1 cellular context compared by ENCODE assay signal in genomic region chr1:109199710-109200109, GRCh38.
TF ChIP-seq lines count a peak whose summit lies in the region.

No MANE protein-coding gene starts in this region.

TF ChIP-seq in H1, 55 proteins besides CTCF, POLR2A, EP300 and RAD21:
- TF ChIP-seq MAFK (IDR thresholded peaks at IDR 0.05; ENCODE audit: low read depth, low read length) (no peak), RNF2 (IDR thresholded peaks at IDR 0.05; ENCODE audit: borderline replicate concordance, low read depth, low read length, missing control alignments, poor library complexity, severe bottlenecking) (no peak), TBP (IDR thresholded peaks at IDR 0.05; ENCODE audit: low read depth, low read length) (no peak), KDM4A (IDR thresholded peaks at IDR 0.05; ENCODE audit: low read depth, low read length, severe bottlenecking) (no peak), E2F6 (IDR thresholded peaks at IDR 0.05) (no peak), BCL11A (IDR thresholded peaks at IDR 0.05; ENCODE audit: low read depth in 2 of 2, low read length in 2 of 2) (no peak), CEBPB (IDR thresholded peaks at IDR 0.05; ENCODE audit: low read depth, low read length) (no peak), TAF7 (optimal IDR thresholded peaks at IDR 0.05; ENCODE audit: borderline replicate concordance, low read depth, low read length) (no peak), BRCA1 (IDR thresholded peaks at IDR 0.05; ENCODE audit: low read depth, low read length) (no peak), SP4 (IDR thresholded peaks at IDR 0.05; ENCODE audit: low read length) (no peak), CBX8 (IDR thresholded peaks at IDR 0.05; ENCODE audit: borderline replicate concordance, low read depth, low read length) (no peak), PHF8 (conservative IDR thresholded peaks at IDR 0.05; ENCODE audit: low read depth, low read length) (no peak), CTBP2 (IDR thresholded peaks at IDR 0.05; ENCODE audit: borderline replicate concordance, insufficient read depth, insufficient read length, low read length) (no peak), CHD2 (IDR thresholded peaks at IDR 0.05; ENCODE audit: low read length) (no peak), CHD7 (IDR thresholded peaks at IDR 0.05; ENCODE audit: insufficient replicate concordance, low read length) (no peak), EGR1 (IDR thresholded peaks at IDR 0.05; ENCODE audit: borderline replicate concordance, low read depth, low read length) (no peak)
- TF ChIP-seq, protein P1, sequence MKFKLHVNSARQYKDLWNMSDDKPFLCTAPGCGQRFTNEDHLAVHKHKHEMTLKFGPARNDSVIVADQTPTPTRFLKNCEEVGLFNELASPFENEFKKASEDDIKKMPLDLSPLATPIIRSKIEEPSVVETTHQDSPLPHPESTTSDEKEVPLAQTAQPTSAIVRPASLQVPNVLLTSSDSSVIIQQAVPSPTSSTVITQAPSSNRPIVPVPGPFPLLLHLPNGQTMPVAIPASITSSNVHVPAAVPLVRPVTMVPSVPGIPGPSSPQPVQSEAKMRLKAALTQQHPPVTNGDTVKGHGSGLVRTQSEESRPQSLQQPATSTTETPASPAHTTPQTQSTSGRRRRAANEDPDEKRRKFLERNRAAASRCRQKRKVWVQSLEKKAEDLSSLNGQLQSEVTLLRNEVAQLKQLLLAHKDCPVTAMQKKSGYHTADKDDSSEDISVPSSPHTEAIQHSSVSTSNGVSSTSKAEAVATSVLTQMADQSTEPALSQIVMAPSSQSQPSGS (IDR thresholded peaks at IDR 0.05; ENCODE audit: low read length) = no peak
TF ChIP-seq in H1: peak in this region for 0.
